In the genomic region with DNA sequence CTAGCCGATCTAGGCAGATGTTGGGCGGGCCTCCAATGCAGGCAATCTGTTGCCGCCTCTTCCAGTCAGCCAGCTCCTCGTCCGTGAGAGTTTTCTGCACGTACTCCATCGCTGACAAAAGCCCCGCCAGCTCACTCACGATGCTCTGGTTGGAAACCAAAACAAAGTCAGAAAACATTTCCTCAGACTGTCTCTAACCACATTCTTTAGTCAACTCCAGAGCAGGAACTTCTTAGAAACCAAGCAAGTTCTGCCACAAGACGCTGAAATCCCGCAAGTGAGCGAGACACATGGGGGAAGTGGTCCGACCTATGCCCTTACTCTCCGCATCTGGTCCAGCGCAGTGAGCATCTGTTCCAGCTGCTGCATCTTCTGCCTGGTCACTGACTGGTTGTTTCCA, we compare ENCODE assay signal across 8 cellular contexts. TPM values are rescaled to one million over a fixed set of nuclear protein-coding genes. Genes with fewer than 3 reads are reported as not detected.
DNase-seq lines count a peak whose midpoint lies in the region; ATAC-seq lines count a peak whose summit lies in the region.

No MANE protein-coding gene starts in this region.

- no peaks in the 10 kb centered on the region for H3K27me3 ChIP-seq in MG63

- no peaks in the 10 kb centered on the region for H3K9me3 ChIP-seq in MG63

- H3K36me3 ChIP-seq in MG63 = peaks cover 77% of the 10 kb centered on the region

- H3K36me3 Mint-ChIP-seq in activated naive CD8-positive, alpha-beta T cell treated with anti-CD3 and anti-CD28 coated beads for 36 hours = peaks cover 73% of the 10 kb centered on the region

- peaks cover 70% of the 10 kb centered on the region for H3K4me1 Mint-ChIP-seq in activated naive CD8-positive, alpha-beta T cell treated with anti-CD3 and anti-CD28 coated beads for 36 hours

- H3K9me3 Mint-ChIP-seq in activated naive CD8-positive, alpha-beta T cell treated with anti-CD3 and anti-CD28 coated beads for 36 hours = no peaks in the 10 kb centered on the region

- no peak overlapping the region for H3K4me3 ChIP-seq in MG63

- no peaks in the 10 kb centered on the region for H3K27me3 Mint-ChIP-seq in activated naive CD8-positive, alpha-beta T cell treated with anti-CD3 and anti-CD28 coated beads for 36 hours

- ATAC-seq in GM18858 (IDR thresholded peaks at IDR 0.05; ENCODE audit: unreplicated experiment) = peak; percentile 43

- H3K4me3 Mint-ChIP-seq in activated naive CD8-positive, alpha-beta T cell treated with anti-CD3 and anti-CD28 coated beads for 36 hours = peak overlapping the region; percentile 48

- DNase-seq in MV-4-11 (lab: John Stamatoyannopoulos, UW) (peak; percentile 97), ureter (ENCODE audit: low spot score) (no peak), NOMO-1 treated with DMSO at 0.1 percent for 48 hours (lab: John Stamatoyannopoulos, UW; ENCODE audit: unreplicated experiment) (no peak), MG63 (no peak), NCI-H2107 treated with DMSO at 0.1 percent for 48 hours (lab: John Stamatoyannopoulos, UW; ENCODE audit: unreplicated experiment) (no peak)
- peak; percentile 81 for DNase-seq in activated naive CD8-positive, alpha-beta T cell treated with anti-CD3 and anti-CD28 coated beads for 36 hours
- peak; percentile 47 to 61 for DNase-seq in stimulated activated CD4-positive, alpha-beta T cell treated with anti-CD3 and anti-CD28 coated beads, Interleukin-4, amount 100 ng/mL, for 4 hours

- H3K27ac Mint-ChIP-seq in activated naive CD8-positive, alpha-beta T cell treated with anti-CD3 and anti-CD28 coated beads for 36 hours = peak overlapping the region; percentile 89

RNA-seq across cellular contexts. Expression of a gene that starts 49.1 kb away (rescaled TPM):
- total RNA-seq in activated naive CD8-positive, alpha-beta T cell treated with anti-CD3 and anti-CD28 coated beads for 36 hours = 100 to 1,000 TPM; 116 to 121 TPM
- total RNA-seq in ureter = 37.4 TPM
- 4.6 and 23.0 TPM in 2 replicates for total RNA-seq in MG63 (2014; rRNA removed; shearing (Covaris generic); ENCODE audit: low replicate concordance)

RNA-seq across cellular contexts. Expression of a gene that starts 50.8 kb away (rescaled TPM):
- 100 to 1,000 TPM; 221 to 223 TPM for total RNA-seq in activated naive CD8-positive, alpha-beta T cell treated with anti-CD3 and anti-CD28 coated beads for 36 hours
- total RNA-seq in ureter = 295 TPM
- 59.9 and 66.2 TPM in 2 replicates for total RNA-seq in MG63 (2014; rRNA removed; shearing (Covaris generic); ENCODE audit: low replicate concordance)

Comparison
In these comparisons a context has a peak if more than half of its experiments do, and no peak if none do; other contexts are left out.
1. DNase-seq: peak in MV-4-11 (single experiment), activated naive CD8-positive, alpha-beta T cell treated with anti-CD3 and anti-CD28 coated beads for 36 hours (single experiment) and stimulated activated CD4-positive, alpha-beta T cell treated with anti-CD3 and anti-CD28 coated beads, Interleukin-4, amount 100 ng/mL, for 4 hours (2 of 2); none in ureter (single experiment), NOMO-1 treated with DMSO at 0.1 percent for 48 hours (single experiment), MG63 (single experiment) and NCI-H2107 treated with DMSO at 0.1 percent for 48 hours (single experiment).